15 cellular contexts compared by ENCODE assay signal in the genomic region with DNA sequence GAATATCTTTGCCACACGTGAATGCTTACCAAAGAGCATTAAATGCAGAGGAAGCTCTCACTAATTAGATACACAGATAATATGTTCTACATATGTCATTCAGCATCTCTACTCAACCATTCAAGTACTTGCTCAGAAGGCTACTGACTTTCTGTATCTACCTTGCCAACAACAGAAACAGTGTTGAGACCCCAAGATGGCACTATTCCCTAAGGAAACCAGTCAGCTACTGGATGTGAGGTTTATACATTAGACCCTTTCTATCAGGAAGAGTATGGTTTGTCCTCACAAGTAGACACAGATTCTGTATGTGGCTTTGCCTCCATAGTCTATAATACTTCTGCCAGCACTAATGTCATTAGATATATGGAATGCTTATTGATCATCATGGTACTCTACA.
DNase-seq lines count a peak whose midpoint lies in the region; TF ChIP-seq lines count a peak whose summit lies in the region.
"Had no signal": no experiment of that assay in that cellular context is flagged by ENCODE, and none has a peak within 500 bp of the region (broad histone marks: within the 10 kb centered on the region; RNA-seq: fewer than 3 reads in every experiment).

No MANE protein-coding gene starts in this region.

- DNase-seq in AG04450 (ENCODE audit: low read depth, low spot score) (no peak), HCEC 1CT (peak; percentile 2), SK-N-DZ (ENCODE audit: low spot score) (peak; percentile 64), fibroblast of pulmonary artery (ENCODE audit: low read depth) (peak; percentile 12), middle frontal gyrus (ENCODE audit: extremely low spot score, low spot score) (no peak), GM03348 (ENCODE audit: low spot score) (no peak)
- no peak for DNase-seq in stimulated activated naive CD4-positive, alpha-beta T cell (lab: John Stamatoyannopoulos, UW)
- DNase-seq in NK-92 treated with Interleukin-12 subunit alpha and Interleukin-12 subunit beta, amount 100 ng/mL, for 24 hours (lab: John Stamatoyannopoulos, UW) = no peak
- DNase-seq: activated B cell treated with CpG ODN at 0.5 μM for 24 hours; activated T-cell treated with anti-CD3 and anti-CD28 coated beads, Interleukin-2, amount 50 U/mL, for 4 hours; CD4-positive, alpha-beta T cell; glutamatergic neuron; NCI-H2029; psoas muscle had no signal

- CTCF ChIA-PET in AG04450 (lab: Charles Lee) = interaction anchor here (0.6 to 2.9 kb wide), 3 partner anchors 14 to 291 kb away, joined by 4 to 9 read pairs (median 4); no protein-coding TSS in a partner anchor

- H3K27ac ChIP-seq in AG04450 (ENCODE audit: low read depth, low read length) = no peak overlapping the region
- H3K27ac ChIP-seq: psoas muscle had no signal

- TF ChIP-seq CTCF in AG04450 (IDR thresholded peaks at IDR 0.05; ENCODE audit: low read depth, low read length) (0 out of 2 replicates have a peak, but pooled peaks have one; percentile 16), fibroblast of pulmonary artery (IDR thresholded peaks at IDR 0.05; ENCODE audit: low read length, missing control alignments) (no peak)

- no peaks in the 10 kb centered on the region for H3K27me3 ChIP-seq in AG04450 (ENCODE audit: control insufficient read depth, insufficient read depth, low read length)

- no peaks in the 10 kb centered on the region for H3K9me3 ChIP-seq in AG04450 (ENCODE audit: control insufficient read depth, insufficient read depth, low read length)
- H3K9me3 ChIP-seq: psoas muscle had no signal

- POLR2A ChIA-PET in AG04450 (lab: Yijun Ruan, JAX) = no interaction called here

- H3K4me3 ChIP-seq in AG04450 (ENCODE audit: low read depth, low read length) (no peak overlapping the region), fibroblast of pulmonary artery (replicated peaks; ENCODE audit: low read depth, low read length) (no peak overlapping the region)
- H3K4me3 ChIP-seq: lung, psoas muscle had no signal

Comparison
In these comparisons a context has a peak if more than half of its experiments do, and no peak if none do; other contexts are left out.
1. DNase-seq: peak in HCEC 1CT (single experiment), SK-N-DZ (single experiment) and fibroblast of pulmonary artery (single experiment); none in AG04450 (single experiment), stimulated activated naive CD4-positive, alpha-beta T cell (0 of 6), middle frontal gyrus (single experiment), NK-92 treated with Interleukin-12 subunit alpha and Interleukin-12 subunit beta, amount 100 ng/mL, for 24 hours (single experiment) and GM03348 (single experiment).